Comparison of ENCODE assay signal across 29 cellular contexts in genomic region chr19:36672368-36672767, GRCh38.
"Had no signal": no experiment of that assay in that cellular context is flagged by ENCODE, and none has a peak within 500 bp of the region (broad histone marks: within the 10 kb centered on the region; RNA-seq: fewer than 3 reads in every experiment).

No MANE protein-coding gene starts in this region.

- H3K36me3 ChIP-seq: brain microvascular endothelial cell, WERI-Rb-1 had no signal

- ATAC-seq: activated CD4-positive, CD25-positive, alpha-beta regulatory T cell treated with anti-CD3 and anti-CD28 coated beads, Interleukin-2, amount 50 U/mL, for 24 hours; activated CD8-positive, alpha-beta T cell treated with anti-CD3 and anti-CD28 coated beads for 36 hours; activated T-cell treated with anti-CD3 and anti-CD28 coated beads, Interleukin-2, amount 50 U/mL, for 4 hours; activated T-helper 17 cell treated with anti-CD3 and anti-CD28 coated beads, Interleukin-2, amount 50 U/mL, for 72 hours; effector memory CD8-positive, alpha-beta T cell; foreskin keratinocyte; gastrocnemius medialis; T-helper 17 cell had no signal

- H3K9me3 ChIP-seq: gastrocnemius medialis had no signal

- H3K4me1 ChIP-seq: foreskin keratinocyte had no signal

- H3K27me3 ChIP-seq: brain microvascular endothelial cell, esophagus muscularis mucosa, foreskin keratinocyte, gastrocnemius medialis had no signal

- H3K27ac ChIP-seq: brain microvascular endothelial cell, esophagus muscularis mucosa, foreskin keratinocyte, gastrocnemius medialis, WERI-Rb-1 had no signal

- DNase-seq: activated B cell treated with CpG ODN at 0.5 μM for 24 hours; activated CD4-positive, alpha-beta T cell treated with anti-CD3 and anti-CD28 coated beads for 48 hours; activated CD4-positive, alpha-beta T cell treated with anti-CD3 and anti-CD28 coated beads, Interleukin-2, amount 50 U/mL, for 1 hour; activated CD4-positive, alpha-beta T cell treated with anti-CD3 and anti-CD28 coated beads, Interleukin-2, amount 50 U/mL, for 48 hours; activated CD8-positive, alpha-beta memory T cell treated with anti-CD3 and anti-CD28 coated beads for 24 hours; activated CD8-positive, alpha-beta T cell treated with anti-CD3 and anti-CD28 coated beads for 36 hours; activated effector memory CD4-positive, alpha-beta T cell treated with Interleukin-2 at 50 U/mL for 16 hours; activated gamma-delta T cell treated with Interleukin-2 at 50 U/mL for 16 hours; activated naive CD4-positive, alpha-beta T cell treated with anti-CD3 and anti-CD28 coated beads, Interleukin-2, amount 50 U/mL, for 16 hours; activated naive CD4-positive, alpha-beta T cell treated with Interleukin-2 at 50 U/mL for 16 hours; activated T-cell treated with anti-CD3 and anti-CD28 coated beads, Interleukin-2, amount 50 U/mL, for 4 hours; amniotic stem cell; anterior cingulate cortex; brain microvascular endothelial cell; caudate nucleus; cortex of kidney; dermis blood vessel endothelial cell; effector CD4-positive, alpha-beta T cell; effector memory CD8-positive, alpha-beta T cell; erythroblast; foreskin keratinocyte; gastrocnemius medialis; T-helper 1 cell; T-helper 17 cell; T1000; WERI-Rb-1 had no signal

- H3K4me3 ChIP-seq: esophagus muscularis mucosa, gastrocnemius medialis had no signal
